15 cellular contexts compared by ENCODE assay signal in genomic region chr5:141716468-141716867, GRCh38. TPM values are rescaled to one million over a fixed set of nuclear protein-coding genes. Genes with fewer than 3 reads are reported as not detected.
DNase-seq lines count a peak whose midpoint lies in the region; ATAC-seq, FAIRE-seq and TF ChIP-seq lines count a peak whose summit lies in the region.
"Had no signal": no experiment of that assay in that cellular context is flagged by ENCODE, and none has a peak within 500 bp of the region (broad histone marks: within the 10 kb centered on the region; RNA-seq: fewer than 3 reads in every experiment).

No MANE protein-coding gene starts in this region.

- H3K79me2 ChIP-seq in HCT116 (ENCODE audit: insufficient read depth, low read length): no peaks in the 10 kb centered on the region
- H3K79me2 ChIP-seq in Karpas-422 (ENCODE audit: low read length): no peaks in the 10 kb centered on the region
- H3K79me2 ChIP-seq in keratinocyte (ENCODE audit: control insufficient read depth, insufficient read depth, low read length): no peaks in the 10 kb centered on the region

- POLR2A ChIA-PET in HCT116 (lab: Charles Lee): no interaction called here

- H3K4me1 ChIP-seq in HCT116 (ENCODE audit: control insufficient read depth in 1 of 2, insufficient read depth in 2 of 2, low read length in 2 of 2) (peaks cover 22 to 38% of the 10 kb centered on the region in 2 experiments), Karpas-422 (ENCODE audit: low read length) (peaks cover 28% of the 10 kb centered on the region), RWPE2 (ENCODE audit: insufficient read depth, poor library complexity, severe bottlenecking) (peaks cover 51% of the 10 kb centered on the region), keratinocyte (ENCODE audit: control insufficient read depth, extremely low read depth, insufficient read depth, low read length) (peaks cover 51% of the 10 kb centered on the region)

- no peaks in the 10 kb centered on the region for H3K36me3 ChIP-seq in HCT116 (ENCODE audit: control insufficient read depth in 1 of 2, insufficient read depth in 2 of 2, low read length in 2 of 2)
- H3K36me3 ChIP-seq in Karpas-422 (ENCODE audit: insufficient read depth, low read length): no peaks in the 10 kb centered on the region
- H3K36me3 ChIP-seq in RWPE2 (ENCODE audit: low read depth): no peaks in the 10 kb centered on the region
- no peaks in the 10 kb centered on the region for H3K36me3 ChIP-seq in keratinocyte (ENCODE audit: control insufficient read depth in 2 of 2, extremely low read depth in 1 of 2, insufficient read depth in 2 of 2, low read length in 2 of 2)

- no peaks in the 10 kb centered on the region for H3K9me3 ChIP-seq in HCT116 (ENCODE audit: control insufficient read depth in 1 of 2, insufficient read depth in 1 of 2, low read depth in 1 of 2, low read length in 2 of 2)
- no peaks in the 10 kb centered on the region for H3K9me3 ChIP-seq in Karpas-422 (ENCODE audit: low read length)
- no peaks in the 10 kb centered on the region for H3K9me3 ChIP-seq in RWPE2 (ENCODE audit: severe bottlenecking)
- H3K9me3 ChIP-seq in keratinocyte (ENCODE audit: control insufficient read depth, low read depth, low read length): no peaks in the 10 kb centered on the region

- H3K4me3 ChIP-seq in HCT116 (replicated peaks in 1 of 2; ENCODE audit: low read depth in 1 of 2, low read length in 2 of 2) (no peak overlapping the region), Karpas-422 (ENCODE audit: low read length) (no peak overlapping the region), RWPE2 (ENCODE audit: severe bottlenecking) (no peak overlapping the region), keratinocyte (ENCODE audit: control insufficient read depth in 2 of 3, extremely low read depth in 1 of 3, insufficient read depth in 2 of 3, low read depth in 1 of 3, low read length in 3 of 3) (no peak overlapping the region)
- H3K4me3 ChIP-seq: GM12878, GM23248 had no signal

- H3K4me2 ChIP-seq in HCT116 (ENCODE audit: low read length): peak overlapping the region; percentile 63
- H3K4me2 ChIP-seq in Karpas-422 (ENCODE audit: low read depth, low read length, poor library complexity, severe bottlenecking): peak overlapping the region; percentile 16
- H3K4me2 ChIP-seq in keratinocyte (ENCODE audit: control insufficient read depth, extremely low read depth, insufficient read depth, low read depth, low read length): peak overlapping the region; percentile 55

- no peak for ATAC-seq in HCT116
- no peak for ATAC-seq in RWPE2 (ENCODE audit: low read depth)
- ATAC-seq in HG02610 (IDR thresholded peaks at IDR 0.05; ENCODE audit: unreplicated experiment): no peak

- CTCF ChIA-PET in HCT116 (lab: Charles Lee): interaction anchor here (1.0 to 1.2 kb wide), 2 partner anchors 95 to 253 kb away, joined by 3 read pairs; partner anchors contain the start of gene RNF14

- TF ChIP-seq RAD21 in HCT116 (IDR thresholded peaks at IDR 0.05; ENCODE audit: low read depth): no peak

- no peaks in the 10 kb centered on the region for H3K9me2 ChIP-seq in HCT116 (ENCODE audit: insufficient read depth)
- no peaks in the 10 kb centered on the region for H3K9me2 ChIP-seq in Karpas-422 (replicated peaks; ENCODE audit: insufficient read depth, low read length)

- BruUV-seq in HCT116 (replicated peaks; lab: Mats Ljungman, UMichigan): no TSS peak

- H3K27me3 ChIP-seq in HCT116 (ENCODE audit: insufficient read depth, low read length) (no peaks in the 10 kb centered on the region), Karpas-422 (ENCODE audit: low read length) (no peaks in the 10 kb centered on the region), RWPE2 (ENCODE audit: insufficient read depth, poor library complexity, severe bottlenecking) (no peaks in the 10 kb centered on the region), keratinocyte (ENCODE audit: control insufficient read depth, extremely low read depth, insufficient read depth, low read length) (no peaks in the 10 kb centered on the region)

- RAD21 ChIA-PET in HCT116 (lab: Charles Lee; ENCODE audit: low non-redundant PET in 1 of 2, low total read pairs in 2 of 2, uncharacterized antibody in 2 of 2, unreplicated experiment in 2 of 2): no interaction called here

- no peak overlapping the region for H3K9ac ChIP-seq in HCT116 (ENCODE audit: low read length)
- no peak overlapping the region for H3K9ac ChIP-seq in Karpas-422 (ENCODE audit: low read length)
- H3K9ac ChIP-seq in keratinocyte (ENCODE audit: control insufficient read depth, extremely low read depth, insufficient read depth, low read length): no peak overlapping the region
- H3K9ac ChIP-seq: GM23248 had no signal

- TF ChIP-seq CTCF in HCT116 (IDR thresholded peaks at IDR 0.05 in 2 of 3, conservative IDR thresholded peaks at IDR 0.05 in 1 of 3; ENCODE audit: borderline replicate concordance in 1 of 3, insufficient read depth in 1 of 3, low read depth in 2 of 3, low read length in 2 of 3): no peak
- no peak for TF ChIP-seq CTCF in RWPE2 (IDR thresholded peaks at IDR 0.05; ENCODE audit: poor library complexity, severe bottlenecking)
- TF ChIP-seq CTCF in keratinocyte (optimal IDR thresholded peaks at IDR 0.05 in 1 of 3, IDR thresholded peaks at IDR 0.05 in 1 of 3, conservative IDR thresholded peaks at IDR 0.05 in 1 of 3; ENCODE audit: extremely low read depth in 1 of 3, insufficient read depth in 2 of 3, low read length in 3 of 3): no peak

- no peaks in the 10 kb centered on the region for H3K9me1 ChIP-seq in keratinocyte (ENCODE audit: control insufficient read depth, extremely low read depth, insufficient read depth, low read length)

- no peak for DNase-seq in HCT116 (ENCODE audit: low read depth, low spot score)
- no peak for DNase-seq in Karpas-422
- no peak for DNase-seq in RWPE2 (ENCODE audit: low spot score)
- DNase-seq in keratinocyte (ENCODE audit: low read depth, low spot score): no peak
- no peak for DNase-seq in NCI-H82 treated with DMSO at 0.1 percent for 48 hours (lab: John Stamatoyannopoulos, UW; ENCODE audit: unreplicated experiment)
- no peak for DNase-seq in cerebellar cortex (ENCODE audit: low spot score)
- DNase-seq: CD4-positive, alpha-beta T cell; GM23248; H9; HFFc6; IMR-90 had no signal

- no peak for TF ChIP-seq POLR2A in HCT116 (IDR thresholded peaks at IDR 0.05; ENCODE audit: borderline replicate concordance, extremely low read depth, insufficient read depth, insufficient read length)

- H4K20me1 ChIP-seq in HCT116 (ENCODE audit: insufficient read depth) (no peaks in the 10 kb centered on the region), Karpas-422 (ENCODE audit: insufficient read depth, low read depth, low read length) (no peaks in the 10 kb centered on the region), keratinocyte (ENCODE audit: control insufficient read depth, extremely low read depth, insufficient read depth, low read length) (no peaks in the 10 kb centered on the region)

- dilution Hi-C loops in keratinocyte (cut with MboI; ENCODE audit: extremely low pct_ligation_motif_present, low sequenced_read_pairs): no loop called here

- H2AFZ ChIP-seq in HCT116 (ENCODE audit: low read depth, low read length, poor library complexity, severe bottlenecking): no peak overlapping the region
- H2AFZ ChIP-seq in Karpas-422 (ENCODE audit: low read length): no peak overlapping the region
- H2AFZ ChIP-seq in keratinocyte (ENCODE audit: control insufficient read depth, low read length): no peak overlapping the region
- H2AFZ ChIP-seq: GM23248 had no signal

- FAIRE-seq in keratinocyte (lab: Jason Lieb, UNC): peak; percentile 17
- FAIRE-seq: A204.1, GM12878 had no signal

- intact Hi-C loops in HCT116 (cut with micrococcal nuclease): no loop called here

- H3K27ac ChIP-seq in HCT116 (ENCODE audit: low read depth, low read length) (no peak overlapping the region), Karpas-422 (ENCODE audit: low read length) (no peak overlapping the region), RWPE2 (ENCODE audit: poor library complexity, severe bottlenecking) (peak overlapping the region; percentile 92), keratinocyte (ENCODE audit: control insufficient read depth, insufficient read depth, low read length) (no peak overlapping the region)
- H3K27ac ChIP-seq: GM23248 had no signal

TF ChIP-seq in HCT116, 20 proteins besides CTCF, POLR2A, EP300 and RAD21:
- peak; percentile 22; the same call in 1 of the 2 replicates for TF ChIP-seq MAX (IDR thresholded peaks at IDR 0.05)
- TF ChIP-seq FOSL1 (IDR thresholded peaks at IDR 0.05; ENCODE audit: low read depth): no peak
- TF ChIP-seq JUND (IDR thresholded peaks at IDR 0.05): no peak
- 0 out of 2 replicates have a peak, but pooled peaks have one; percentile 6 for TF ChIP-seq SP1 (IDR thresholded peaks at IDR 0.05; ENCODE audit: low read depth)

RNA-seq across cellular contexts. Expression of gene ARAP3, which starts 34.4 kb away (rescaled TPM):
- total RNA-seq in HCT116 (2021; ENCODE audit: unreplicated experiment): 15.1 TPM
- 10.4 and 10.6 TPM in 2 replicates for polyA plus RNA-seq in HCT116 (2012)
- 0.07 TPM in 1 of 2 replicates, not detected in the other for total RNA-seq in Karpas-422 (2014; rRNA removed; shearing (Covaris generic); ENCODE audit: low replicate concordance)
- polyA plus RNA-seq in keratinocyte: 1.3 to 2.4 TPM (median 1.3 TPM) in 3 replicates
- 0.52 TPM for polyA plus RNA-seq in keratinocyte (2011; ENCODE audit: low read depth)
- polyA plus RNA-seq in keratinocyte (2011; cell fraction: cytosol; rRNA removed): 1.3 and 1.5 TPM in 2 replicates
- 5.5 and 6.3 TPM in 2 replicates for polyA plus RNA-seq in keratinocyte (2011; cell fraction: nucleus; rRNA removed)
- polyA plus RNA-seq in keratinocyte (2012; ENCODE audit: low replicate concordance): 1.2 and 3.9 TPM in 2 replicates
- 2.4 to 7.6 TPM (median 2.5 TPM) in 3 replicates for polyA minus RNA-seq in keratinocyte
- 4.6 TPM for polyA minus RNA-seq in keratinocyte (2011; cell fraction: cytosol; rRNA and poly(A)+ RNA removed)
- 2.7 and 3.3 TPM in 2 replicates for polyA minus RNA-seq in keratinocyte (2011; cell fraction: nucleus; rRNA and poly(A)+ RNA removed)
- total RNA-seq: G401 had no signal

Comparison
In these comparisons a context has a peak if more than half of its experiments do, and no peak if none do; other contexts are left out.
1. RNA of gene ARAP3, which starts 34.4 kb away (total RNA-seq): 15.1 TPM in HCT116 (single experiment); 0.07 TPM in Karpas-422; every median in the first group is over 10 times any median in the second.
2. Peak in every context shown above with its lines, with median percentiles within 50 percentile points of each other: H3K4me2 ChIP-seq.